In genomic region chr9:137217276-137218211, GRCh38 we compare ENCODE assay signal across 1 cellular context.
TF ChIP-seq lines count a peak whose summit lies in the region.

No MANE protein-coding gene starts in this region.

TF ChIP-seq in K562, 482 proteins besides CTCF, POLR2A, EP300 and RAD21 (continued from another document and continues in another):
- TF ChIP-seq ZNF311 (CRISPR knock-in tag; IDR thresholded peaks at IDR 0.05) (no peak), ZBTB9 (CRISPR knock-in tag; IDR thresholded peaks at IDR 0.05) (0 out of 2 replicates have a peak, but pooled peaks have one; percentile 38), ELF1 (tag; IDR thresholded peaks at IDR 0.05) (no peak), NCOA2 (IDR thresholded peaks at IDR 0.05; ENCODE audit: partially characterized antibody in 2 of 2) (no peak), MCM2 (IDR thresholded peaks at IDR 0.05; ENCODE audit: low read depth) (no peak), NCOA1 (IDR thresholded peaks at IDR 0.05; ENCODE audit: low read depth) (peak; percentile 19; the same call in 1 of the 2 replicates), DPF2 (IDR thresholded peaks at IDR 0.05) (no peak), ARHGAP35 (IDR thresholded peaks at IDR 0.05; ENCODE audit: partially characterized antibody) (no peak), EGR1 (conservative IDR thresholded peaks at IDR 0.05) (0 out of 2 replicates have a peak, but pooled peaks have one; percentile 25), SRSF3 (IDR thresholded peaks at IDR 0.05; ENCODE audit: insufficient read depth, low read length) (no peak), ZNF586 (CRISPR knock-in tag; conservative IDR thresholded peaks at IDR 0.05) (no peak), ZEB2 (IDR thresholded peaks at IDR 0.05) (0 out of 2 replicates have a peak, but pooled peaks have one; percentile 31), ZBTB5 (IDR thresholded peaks at IDR 0.05) (no peak), NCOA4 (IDR thresholded peaks at IDR 0.05; ENCODE audit: partially characterized antibody) (no peak), THRB (CRISPR knock-in tag; conservative IDR thresholded peaks at IDR 0.05) (no peak), ZNF316 (IDR thresholded peaks at IDR 0.05) (no peak), HDGF (IDR thresholded peaks at IDR 0.05) (peak; percentile 19; the same call in 1 of the 2 replicates), CREB1 (IDR thresholded peaks at IDR 0.05) (no peak), CREB1 (CRISPR knock-in tag; IDR thresholded peaks at IDR 0.05) (no peak), TRIM28 (IDR thresholded peaks at IDR 0.05) (0 out of 2 replicates have a peak, but pooled peaks have one; percentile 16), BRF1 (IDR thresholded peaks at IDR 0.05; ENCODE audit: borderline replicate concordance, extremely low read depth, insufficient read length) (no peak), ZNF12 (CRISPR knock-in tag; IDR thresholded peaks at IDR 0.05) (no peak), HNRNPL (IDR thresholded peaks at IDR 0.05; ENCODE audit: low read depth, low read length) (0 out of 2 replicates have a peak, but pooled peaks have one; percentile 28), SMARCC2 (IDR thresholded peaks at IDR 0.05; ENCODE audit: low read depth) (no peak), HDAC1 (IDR thresholded peaks at IDR 0.05) (peak in 1 of 2 experiments; percentile 67; a peak in 2 of 4 replicates), FOSL1 (tag; conservative IDR thresholded peaks at IDR 0.05) (no peak), GABPA (tag; conservative IDR thresholded peaks at IDR 0.05; ENCODE audit: low read depth) (peak; percentile 86), KDM5B (IDR thresholded peaks at IDR 0.05; ENCODE audit: insufficient replicate concordance, low read depth, low read length) (peak; percentile 56), TRIM24 (IDR thresholded peaks at IDR 0.05) (peak in 1 of 2 experiments; percentile 46; a peak in 2 of 4 replicates), E2F6 (IDR thresholded peaks at IDR 0.05; ENCODE audit: borderline replicate concordance in 1 of 2, extremely low read depth in 1 of 2, insufficient read depth in 1 of 2, insufficient read length in 1 of 2, low read depth in 1 of 2, low read length in 1 of 2, poor library complexity in 1 of 2, severe bottlenecking in 1 of 2) (peak in 1 of 2 experiments; percentile 38), YY1 (IDR thresholded peaks at IDR 0.05; ENCODE audit: borderline replicate concordance in 1 of 3, control insufficient read depth in 1 of 3, extremely low read depth in 1 of 3, insufficient read depth in 3 of 3, insufficient read length in 1 of 3, insufficient replicate concordance in 2 of 3, low read depth in 1 of 3, low read length in 2 of 3) (peak in 2 of 3 experiments; percentile 19 to 66), SMARCA5 (IDR thresholded peaks at IDR 0.05) (no peak), E2F5 (CRISPR knock-in tag; IDR thresholded peaks at IDR 0.05) (no peak), ZNF668 (CRISPR knock-in tag; IDR thresholded peaks at IDR 0.05) (no peak), ESRRA (IDR thresholded peaks at IDR 0.05; ENCODE audit: borderline replicate concordance, low read depth) (0 out of 2 replicates have a peak, but pooled peaks have one; percentile 18), SETDB1 (IDR thresholded peaks at IDR 0.05; ENCODE audit: low read length) (no peak)
- TF ChIP-seq, protein P1, sequence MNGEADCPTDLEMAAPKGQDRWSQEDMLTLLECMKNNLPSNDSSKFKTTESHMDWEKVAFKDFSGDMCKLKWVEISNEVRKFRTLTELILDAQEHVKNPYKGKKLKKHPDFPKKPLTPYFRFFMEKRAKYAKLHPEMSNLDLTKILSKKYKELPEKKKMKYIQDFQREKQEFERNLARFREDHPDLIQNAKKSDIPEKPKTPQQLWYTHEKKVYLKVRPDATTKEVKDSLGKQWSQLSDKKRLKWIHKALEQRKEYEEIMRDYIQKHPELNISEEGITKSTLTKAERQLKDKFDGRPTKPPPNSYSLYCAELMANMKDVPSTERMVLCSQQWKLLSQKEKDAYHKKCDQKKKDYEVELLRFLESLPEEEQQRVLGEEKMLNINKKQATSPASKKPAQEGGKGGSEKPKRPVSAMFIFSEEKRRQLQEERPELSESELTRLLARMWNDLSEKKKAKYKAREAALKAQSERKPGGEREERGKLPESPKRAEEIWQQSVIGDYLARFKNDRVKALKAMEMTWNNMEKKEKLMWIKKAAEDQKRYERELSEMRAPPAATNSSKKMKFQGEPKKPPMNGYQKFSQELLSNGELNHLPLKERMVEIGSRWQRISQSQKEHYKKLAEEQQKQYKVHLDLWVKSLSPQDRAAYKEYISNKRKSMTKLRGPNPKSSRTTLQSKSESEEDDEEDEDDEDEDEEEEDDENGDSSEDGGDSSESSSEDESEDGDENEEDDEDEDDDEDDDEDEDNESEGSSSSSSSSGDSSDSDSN (IDR thresholded peaks at IDR 0.05; ENCODE audit: borderline replicate concordance in 1 of 2, low read depth in 2 of 2, low read length in 2 of 2) = peak in 1 of 2 experiments; percentile 60; a peak in 1 of 4 replicates
- TF ChIP-seq, protein P2, sequence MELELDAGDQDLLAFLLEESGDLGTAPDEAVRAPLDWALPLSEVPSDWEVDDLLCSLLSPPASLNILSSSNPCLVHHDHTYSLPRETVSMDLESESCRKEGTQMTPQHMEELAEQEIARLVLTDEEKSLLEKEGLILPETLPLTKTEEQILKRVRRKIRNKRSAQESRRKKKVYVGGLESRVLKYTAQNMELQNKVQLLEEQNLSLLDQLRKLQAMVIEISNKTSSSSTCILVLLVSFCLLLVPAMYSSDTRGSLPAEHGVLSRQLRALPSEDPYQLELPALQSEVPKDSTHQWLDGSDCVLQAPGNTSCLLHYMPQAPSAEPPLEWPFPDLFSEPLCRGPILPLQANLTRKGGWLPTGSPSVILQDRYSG (tag; conservative IDR thresholded peaks at IDR 0.05; ENCODE audit: low read depth) = no peak
- TF ChIP-seq, protein P3, sequence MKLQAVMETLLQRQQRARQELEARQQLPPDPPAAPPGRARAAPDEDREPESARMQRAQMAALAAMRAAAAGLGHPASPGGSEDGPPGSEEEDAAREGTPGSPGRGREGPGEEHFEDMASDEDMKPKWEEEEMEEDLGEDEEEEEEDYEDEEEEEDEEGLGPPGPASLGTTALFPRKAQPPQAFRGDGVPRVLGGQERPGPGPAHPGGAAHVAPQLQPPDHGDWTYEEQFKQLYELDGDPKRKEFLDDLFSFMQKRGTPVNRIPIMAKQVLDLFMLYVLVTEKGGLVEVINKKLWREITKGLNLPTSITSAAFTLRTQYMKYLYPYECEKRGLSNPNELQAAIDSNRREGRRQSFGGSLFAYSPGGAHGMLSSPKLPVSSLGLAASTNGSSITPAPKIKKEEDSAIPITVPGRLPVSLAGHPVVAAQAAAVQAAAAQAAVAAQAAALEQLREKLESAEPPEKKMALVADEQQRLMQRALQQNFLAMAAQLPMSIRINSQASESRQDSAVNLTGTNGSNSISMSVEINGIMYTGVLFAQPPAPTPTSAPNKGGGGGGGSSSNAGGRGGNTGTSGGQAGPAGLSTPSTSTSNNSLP (IDR thresholded peaks at IDR 0.05; ENCODE audit: borderline replicate concordance, low read depth, low read length) = no peak
- TF ChIP-seq, protein P4, sequence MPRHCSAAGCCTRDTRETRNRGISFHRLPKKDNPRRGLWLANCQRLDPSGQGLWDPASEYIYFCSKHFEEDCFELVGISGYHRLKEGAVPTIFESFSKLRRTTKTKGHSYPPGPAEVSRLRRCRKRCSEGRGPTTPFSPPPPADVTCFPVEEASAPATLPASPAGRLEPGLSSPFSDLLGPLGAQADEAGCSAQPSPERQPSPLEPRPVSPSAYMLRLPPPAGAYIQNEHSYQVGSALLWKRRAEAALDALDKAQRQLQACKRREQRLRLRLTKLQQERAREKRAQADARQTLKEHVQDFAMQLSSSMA (CRISPR knock-in tag; IDR thresholded peaks at IDR 0.05) = no peak
- TF ChIP-seq, protein P5, sequence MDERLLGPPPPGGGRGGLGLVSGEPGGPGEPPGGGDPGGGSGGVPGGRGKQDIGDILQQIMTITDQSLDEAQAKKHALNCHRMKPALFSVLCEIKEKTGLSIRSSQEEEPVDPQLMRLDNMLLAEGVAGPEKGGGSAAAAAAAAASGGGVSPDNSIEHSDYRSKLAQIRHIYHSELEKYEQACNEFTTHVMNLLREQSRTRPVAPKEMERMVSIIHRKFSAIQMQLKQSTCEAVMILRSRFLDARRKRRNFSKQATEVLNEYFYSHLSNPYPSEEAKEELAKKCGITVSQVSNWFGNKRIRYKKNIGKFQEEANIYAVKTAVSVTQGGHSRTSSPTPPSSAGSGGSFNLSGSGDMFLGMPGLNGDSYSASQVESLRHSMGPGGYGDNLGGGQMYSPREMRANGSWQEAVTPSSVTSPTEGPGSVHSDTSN (CRISPR knock-in tag; IDR thresholded peaks at IDR 0.05; ENCODE audit: low read depth) = no peak
- TF ChIP-seq, protein P5 (tag; conservative IDR thresholded peaks at IDR 0.05; ENCODE audit: low read depth) = no peak
- TF ChIP-seq, protein P6, sequence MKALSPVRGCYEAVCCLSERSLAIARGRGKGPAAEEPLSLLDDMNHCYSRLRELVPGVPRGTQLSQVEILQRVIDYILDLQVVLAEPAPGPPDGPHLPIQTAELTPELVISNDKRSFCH (CRISPR knock-in tag; IDR thresholded peaks at IDR 0.05) = no peak
- TF ChIP-seq, protein P6 (tag; IDR thresholded peaks at IDR 0.05) = 0 out of 2 replicates have a peak, but pooled peaks have one; percentile 21
- TF ChIP-seq, protein P7, sequence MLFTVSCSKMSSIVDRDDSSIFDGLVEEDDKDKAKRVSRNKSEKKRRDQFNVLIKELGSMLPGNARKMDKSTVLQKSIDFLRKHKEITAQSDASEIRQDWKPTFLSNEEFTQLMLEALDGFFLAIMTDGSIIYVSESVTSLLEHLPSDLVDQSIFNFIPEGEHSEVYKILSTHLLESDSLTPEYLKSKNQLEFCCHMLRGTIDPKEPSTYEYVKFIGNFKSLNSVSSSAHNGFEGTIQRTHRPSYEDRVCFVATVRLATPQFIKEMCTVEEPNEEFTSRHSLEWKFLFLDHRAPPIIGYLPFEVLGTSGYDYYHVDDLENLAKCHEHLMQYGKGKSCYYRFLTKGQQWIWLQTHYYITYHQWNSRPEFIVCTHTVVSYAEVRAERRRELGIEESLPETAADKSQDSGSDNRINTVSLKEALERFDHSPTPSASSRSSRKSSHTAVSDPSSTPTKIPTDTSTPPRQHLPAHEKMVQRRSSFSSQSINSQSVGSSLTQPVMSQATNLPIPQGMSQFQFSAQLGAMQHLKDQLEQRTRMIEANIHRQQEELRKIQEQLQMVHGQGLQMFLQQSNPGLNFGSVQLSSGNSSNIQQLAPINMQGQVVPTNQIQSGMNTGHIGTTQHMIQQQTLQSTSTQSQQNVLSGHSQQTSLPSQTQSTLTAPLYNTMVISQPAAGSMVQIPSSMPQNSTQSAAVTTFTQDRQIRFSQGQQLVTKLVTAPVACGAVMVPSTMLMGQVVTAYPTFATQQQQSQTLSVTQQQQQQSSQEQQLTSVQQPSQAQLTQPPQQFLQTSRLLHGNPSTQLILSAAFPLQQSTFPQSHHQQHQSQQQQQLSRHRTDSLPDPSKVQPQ (CRISPR knock-in tag; IDR thresholded peaks at IDR 0.05; ENCODE audit: borderline replicate concordance) = no peak
